Comparison of ENCODE assay signal across 1 cellular context in the genomic region with DNA sequence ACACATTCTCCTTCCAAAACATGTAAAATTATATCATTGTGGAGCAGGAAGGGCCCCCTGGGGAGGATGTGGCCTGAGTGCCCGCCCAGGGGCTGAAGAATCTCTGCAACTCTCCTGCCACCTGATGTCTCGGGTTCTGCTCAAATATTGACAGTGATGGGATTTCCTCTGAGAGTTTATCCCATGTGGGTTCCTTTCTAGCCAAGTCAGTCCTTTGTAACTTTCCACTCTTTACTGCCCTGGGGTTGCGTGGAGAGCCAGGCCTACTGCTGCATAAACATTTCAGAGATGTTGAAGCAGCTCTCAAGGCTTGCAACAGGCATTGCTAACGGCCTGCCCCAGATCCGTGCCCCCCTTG.
TF ChIP-seq lines count a peak whose summit lies in the region.

No MANE protein-coding gene starts in this region.

TF ChIP-seq in H1, 55 proteins besides CTCF, POLR2A, EP300 and RAD21:
- TF ChIP-seq, protein P1, sequence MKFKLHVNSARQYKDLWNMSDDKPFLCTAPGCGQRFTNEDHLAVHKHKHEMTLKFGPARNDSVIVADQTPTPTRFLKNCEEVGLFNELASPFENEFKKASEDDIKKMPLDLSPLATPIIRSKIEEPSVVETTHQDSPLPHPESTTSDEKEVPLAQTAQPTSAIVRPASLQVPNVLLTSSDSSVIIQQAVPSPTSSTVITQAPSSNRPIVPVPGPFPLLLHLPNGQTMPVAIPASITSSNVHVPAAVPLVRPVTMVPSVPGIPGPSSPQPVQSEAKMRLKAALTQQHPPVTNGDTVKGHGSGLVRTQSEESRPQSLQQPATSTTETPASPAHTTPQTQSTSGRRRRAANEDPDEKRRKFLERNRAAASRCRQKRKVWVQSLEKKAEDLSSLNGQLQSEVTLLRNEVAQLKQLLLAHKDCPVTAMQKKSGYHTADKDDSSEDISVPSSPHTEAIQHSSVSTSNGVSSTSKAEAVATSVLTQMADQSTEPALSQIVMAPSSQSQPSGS (IDR thresholded peaks at IDR 0.05; ENCODE audit: low read length) = 0 out of 2 replicates have a peak, but pooled peaks have one; percentile 40
- TF ChIP-seq POU5F1 (IDR thresholded peaks at IDR 0.05; ENCODE audit: low read depth, low read length) = no peak
